6 cellular contexts compared by ENCODE assay signal in the genomic region with DNA sequence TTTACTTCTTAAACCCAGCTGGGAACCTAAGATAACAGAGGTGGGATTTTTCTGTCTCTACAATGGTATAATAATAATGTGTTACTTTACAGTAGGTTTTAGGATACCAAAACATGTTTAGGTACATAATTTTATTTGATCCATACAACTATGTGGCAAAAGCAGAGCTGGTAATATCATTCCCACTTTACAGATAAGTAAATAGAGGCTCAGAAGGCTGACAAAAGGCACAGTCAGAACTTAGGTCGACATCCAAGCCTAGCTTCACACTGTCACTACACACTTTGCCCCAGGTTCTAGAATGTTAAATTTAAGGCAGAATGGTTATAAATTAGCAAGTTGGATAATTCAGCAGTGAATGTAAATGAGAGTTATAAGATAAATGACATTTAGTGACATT.
"Had no signal": no experiment of that assay in that cellular context is flagged by ENCODE, and none has a peak within 500 bp of the region (broad histone marks: within the 10 kb centered on the region; RNA-seq: fewer than 3 reads in every experiment).

No MANE protein-coding gene starts in this region.

- DNase-seq: H9, HCEC 1CT had no signal

- H3K4me3 Mint-ChIP-seq: GM23338, H9, IgD-negative memory B cell had no signal

- H3K4me2 ChIP-seq: GM23338 had no signal

- FAIRE-seq: H1, HTR-8/SVneo had no signal

- H3K4me1 Mint-ChIP-seq: GM23338, IgD-negative memory B cell had no signal

- H3K27ac Mint-ChIP-seq: GM23338, H9, IgD-negative memory B cell had no signal

- H3K4me3 ChIP-seq: GM23338 had no signal

- H3K36me3 Mint-ChIP-seq: IgD-negative memory B cell had no signal

- H3K9me3 Mint-ChIP-seq: GM23338, H9 had no signal

- ATAC-seq: GM23338 had no signal

- H2AFZ ChIP-seq: GM23338 had no signal
